ENCODE assay signal across 1 cellular context in the genomic region with DNA sequence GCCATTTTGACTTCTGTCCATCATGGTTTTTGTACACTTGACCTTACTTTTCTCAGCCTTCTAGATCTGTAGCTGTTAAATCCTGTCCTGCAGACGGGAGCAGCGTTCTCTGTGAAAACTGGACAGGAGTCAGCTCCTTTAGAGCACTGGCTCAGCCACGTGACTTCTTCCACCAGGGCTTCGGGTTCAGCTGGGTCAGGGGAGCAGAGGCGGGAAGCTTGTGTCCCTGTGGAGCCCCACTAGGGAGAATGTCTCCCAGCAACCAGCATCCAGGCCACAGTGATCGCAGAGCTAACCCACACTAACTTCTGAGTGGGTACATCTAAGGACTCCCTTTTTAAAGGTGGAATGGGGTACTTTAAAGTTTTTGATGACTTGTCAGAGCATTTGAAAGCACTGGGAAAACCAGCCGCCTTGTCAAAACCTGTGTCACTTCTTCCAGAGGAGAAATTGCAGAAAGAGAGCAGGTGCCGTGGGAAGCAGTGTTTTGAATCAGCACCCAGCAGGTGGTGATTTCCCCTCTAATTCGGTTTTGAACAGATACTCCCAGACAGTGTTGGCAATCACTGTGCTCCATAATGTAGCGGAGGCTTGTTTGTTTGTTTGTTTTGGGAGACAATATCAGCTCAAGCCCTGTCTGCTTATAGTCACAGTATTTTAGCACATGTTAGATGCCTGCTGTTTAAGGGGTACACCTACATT.
TF ChIP-seq lines count a peak whose summit lies in the region.

No MANE protein-coding gene starts in this region.

TF ChIP-seq in endothelial cell of umbilical vein, 7 proteins besides CTCF, POLR2A, EP300 and RAD21 (continued from another document):
- no peak for TF ChIP-seq FOS (IDR thresholded peaks at IDR 0.05; ENCODE audit: borderline replicate concordance, insufficient read depth, low read length)
- no peak for TF ChIP-seq POLR2AphosphoS5 (IDR thresholded peaks at IDR 0.05; ENCODE audit: insufficient read depth, low read depth, low read length)
